Comparison of ENCODE assay signal across 8 cellular contexts in genomic region chr3:186785517-186786018, GRCh38. TPM values are rescaled to one million over a fixed set of nuclear protein-coding genes. Genes with fewer than 3 reads are reported as not detected.
DNase-seq lines count a peak whose midpoint lies in the region; ATAC-seq and TF ChIP-seq lines count a peak whose summit lies in the region.

No MANE protein-coding gene starts in this region.

- TF ChIP-seq RAD21 in neural cell (conservative IDR thresholded peaks at IDR 0.05), result no peak

- no peak for DNase-seq in CD4-positive, CD25-positive, alpha-beta regulatory T cell
- DNase-seq in MG63 (no peak), mucosa of gallbladder (ENCODE audit: low spot score) (no peak), NOMO-1 (lab: John Stamatoyannopoulos, UW; ENCODE audit: unreplicated experiment in 2 of 2) (no peak), GM13977 (ENCODE audit: low spot score) (no peak)
- DNase-seq in effector memory CD4-positive, alpha-beta T cell, result no peak

- H3K4me1 ChIP-seq in CD4-positive, CD25-positive, alpha-beta regulatory T cell (ENCODE audit: control insufficient read depth, insufficient read depth, low read length, poor library complexity, severe bottlenecking), result peaks cover 54% of the 10 kb centered on the region
- H3K4me1 ChIP-seq in effector memory CD4-positive, alpha-beta T cell (ENCODE audit: control insufficient read depth, insufficient read depth, low read length, poor library complexity, severe bottlenecking), result peaks cover 29% of the 10 kb centered on the region

- in situ Hi-C loops in GM13977 (cut with MboI; ENCODE audit: low pct_unique_long_range_greater_than_20kb, low sequenced_read_pairs, unreplicated experiment), result no loop called here

- peaks cover 44% of the 10 kb centered on the region for H3K79me2 ChIP-seq in neural cell (replicated peaks; ENCODE audit: insufficient read depth, low read length)

- no peak for TF ChIP-seq EP300 in neural cell (conservative IDR thresholded peaks at IDR 0.05; ENCODE audit: poor library complexity, severe bottlenecking)

- peak overlapping the region; percentile 89 for H3K4me2 ChIP-seq in neural cell (ENCODE audit: low read length)

- peak overlapping the region; percentile 97 for H3K27ac ChIP-seq in CD4-positive, CD25-positive, alpha-beta regulatory T cell (ENCODE audit: insufficient read depth, low read length, poor library complexity, severe bottlenecking)
- peak overlapping the region; percentile 28 for H3K27ac ChIP-seq in effector memory CD4-positive, alpha-beta T cell (ENCODE audit: insufficient read depth, low read length, poor library complexity, severe bottlenecking)
- H3K27ac ChIP-seq in neural cell (ENCODE audit: low read length), result no peak overlapping the region

- no peak overlapping the region for H2AFZ ChIP-seq in neural cell (ENCODE audit: low read depth, low read length)

- H3K27me3 ChIP-seq in CD4-positive, CD25-positive, alpha-beta regulatory T cell (ENCODE audit: control insufficient read depth, insufficient read depth, low read length), result no peaks in the 10 kb centered on the region
- no peaks in the 10 kb centered on the region for H3K27me3 ChIP-seq in MG63
- no peaks in the 10 kb centered on the region for H3K27me3 ChIP-seq in effector memory CD4-positive, alpha-beta T cell (replicated peaks; ENCODE audit: control insufficient read depth, insufficient read depth, low read length, poor library complexity, severe bottlenecking)
- H3K27me3 ChIP-seq in neural cell (ENCODE audit: insufficient read depth, low read depth, low read length), result no peaks in the 10 kb centered on the region

- H3K4me3 ChIP-seq in CD4-positive, CD25-positive, alpha-beta regulatory T cell (ENCODE audit: low read depth, low read length), result peak overlapping the region; percentile 96
- H3K4me3 ChIP-seq in MG63 (peak overlapping the region; percentile 97), neural cell (ENCODE audit: low read length) (peak overlapping the region; percentile 77)
- H3K4me3 ChIP-seq in effector memory CD4-positive, alpha-beta T cell (ENCODE audit: insufficient read depth, low read depth, low read length, poor library complexity, severe bottlenecking), result peak overlapping the region; percentile 97

- peaks cover 15% of the 10 kb centered on the region for H3K27me3 Mint-ChIP-seq in CD4-positive, CD25-positive, alpha-beta regulatory T cell

- peaks cover 52% of the 10 kb centered on the region for H4K20me1 ChIP-seq in neural cell (ENCODE audit: insufficient read depth)

- no peak for ATAC-seq in CD4-positive, CD25-positive, alpha-beta regulatory T cell (ENCODE audit: low read depth in 2 of 2)
- no peak for ATAC-seq in HG02763 (IDR thresholded peaks at IDR 0.05; ENCODE audit: unreplicated experiment)

- peaks cover 64% of the 10 kb centered on the region for H3K36me3 ChIP-seq in CD4-positive, CD25-positive, alpha-beta regulatory T cell (ENCODE audit: control insufficient read depth, insufficient read depth, low read length)
- peaks cover 70% of the 10 kb centered on the region for H3K36me3 ChIP-seq in MG63
- peaks cover 58% of the 10 kb centered on the region for H3K36me3 ChIP-seq in effector memory CD4-positive, alpha-beta T cell (ENCODE audit: control insufficient read depth, insufficient read depth, low read length)
- H3K36me3 ChIP-seq in neural cell (ENCODE audit: insufficient read depth, low read length), result peaks cover 38% of the 10 kb centered on the region

- H3K9ac ChIP-seq in neural cell (ENCODE audit: low read length), result peak overlapping the region; percentile 99

- peaks cover 17% of the 10 kb centered on the region for H3F3A ChIP-seq in neural cell (ENCODE audit: insufficient read depth, low read length, poor library complexity, severe bottlenecking)

- peak overlapping the region in 2 of 3 donors; percentile 79 to 99 for H3K27ac Mint-ChIP-seq in CD4-positive, CD25-positive, alpha-beta regulatory T cell

- TF ChIP-seq CTCF in neural cell (IDR thresholded peaks at IDR 0.05; ENCODE audit: poor library complexity, severe bottlenecking) (no peak), GM13977 (IDR thresholded peaks at IDR 0.05; ENCODE audit: extremely low read depth, insufficient read depth, missing control alignments) (no peak)

- H3K4me3 Mint-ChIP-seq in CD4-positive, CD25-positive, alpha-beta regulatory T cell, result peak overlapping the region; percentile 97 to 100 (median 100)

- peaks cover 39 to 78% (median 57%) of the 10 kb centered on the region in 4 donors for H3K4me1 Mint-ChIP-seq in CD4-positive, CD25-positive, alpha-beta regulatory T cell

- H3K9me3 ChIP-seq in CD4-positive, CD25-positive, alpha-beta regulatory T cell (ENCODE audit: control insufficient read depth in 2 of 2, low read length in 2 of 2), result no peaks in the 10 kb centered on the region
- H3K9me3 ChIP-seq in MG63 (no peaks in the 10 kb centered on the region), neural cell (ENCODE audit: low read length) (no peaks in the 10 kb centered on the region)
- H3K9me3 ChIP-seq in effector memory CD4-positive, alpha-beta T cell (ENCODE audit: control insufficient read depth, low read length), result no peaks in the 10 kb centered on the region

- no peaks in the 10 kb centered on the region for H3K9me2 ChIP-seq in neural cell (ENCODE audit: insufficient read depth, low read length)

- H3K36me3 Mint-ChIP-seq in CD4-positive, CD25-positive, alpha-beta regulatory T cell, result peaks cover 53% of the 10 kb centered on the region

- peaks cover 0 to 3% (median 0%) of the 10 kb centered on the region in 7 donors for H3K9me3 Mint-ChIP-seq in CD4-positive, CD25-positive, alpha-beta regulatory T cell

TF ChIP-seq in neural cell, 6 proteins besides CTCF, POLR2A, EP300 and RAD21:
- TF ChIP-seq TAF1 (IDR thresholded peaks at IDR 0.05; ENCODE audit: low read depth) (no peak), POLR2AphosphoS5 (IDR thresholded peaks at IDR 0.05) (no peak), SMC3 (conservative IDR thresholded peaks at IDR 0.05; ENCODE audit: poor library complexity) (no peak), EZH2 (IDR thresholded peaks at IDR 0.05; ENCODE audit: borderline replicate concordance, insufficient read depth, low read length, poor library complexity, severe bottlenecking) (no peak), REST (IDR thresholded peaks at IDR 0.05; ENCODE audit: borderline replicate concordance) (no peak), MXI1 (conservative IDR thresholded peaks at IDR 0.05; ENCODE audit: poor library complexity, severe bottlenecking) (no peak)

RNA-seq across cellular contexts. Expression of gene EIF4A2, which starts 2.2 kb away (rescaled TPM):
- 900 TPM for total RNA-seq in CD4-positive, CD25-positive, alpha-beta regulatory T cell
- polyA plus RNA-seq in CD4-positive, CD25-positive, alpha-beta regulatory T cell, result 100 to 1,000 TPM; 203 to 253 (median 230) TPM
- 340 and 530 TPM in 2 replicates for total RNA-seq in MG63 (2014; rRNA removed; shearing (Covaris generic); ENCODE audit: low replicate concordance)
- 2,975 and 3,298 TPM in 2 replicates for polyA plus RNA-seq in neural cell
- 1,236 and 1,574 TPM in 2 replicates for polyA minus RNA-seq in neural cell
- 535 TPM for total RNA-seq in mucosa of gallbladder

RNA-seq across cellular contexts. Expression of gene RFC4, which starts 20.7 kb away (rescaled TPM):
- 16.8 TPM for total RNA-seq in CD4-positive, CD25-positive, alpha-beta regulatory T cell
- polyA plus RNA-seq in CD4-positive, CD25-positive, alpha-beta regulatory T cell, result 10 to 100 TPM; 15.6 to 40.2 (median 24.9) TPM
- total RNA-seq in MG63 (2014; rRNA removed; shearing (Covaris generic); ENCODE audit: low replicate concordance), result 51.6 and 65.3 TPM in 2 replicates
- 85.2 and 91.1 TPM in 2 replicates for polyA plus RNA-seq in neural cell
- polyA minus RNA-seq in neural cell, result 39.7 and 42.4 TPM in 2 replicates
- 9.4 TPM for total RNA-seq in mucosa of gallbladder

RNA-seq across cellular contexts. Expression of gene ADIPOQ, which starts 56.9 kb away (rescaled TPM):
- not detected for total RNA-seq in CD4-positive, CD25-positive, alpha-beta regulatory T cell
- not detected for polyA plus RNA-seq in CD4-positive, CD25-positive, alpha-beta regulatory T cell
- not detected in 2 replicates for total RNA-seq in MG63 (2014; rRNA removed; shearing (Covaris generic); ENCODE audit: low replicate concordance)
- polyA plus RNA-seq in neural cell, result not detected in 2 replicates
- not detected in 2 replicates for polyA minus RNA-seq in neural cell
- total RNA-seq in mucosa of gallbladder, result 0.26 TPM
